In genomic region chr17:64331946-64332493, GRCh38 we compare ENCODE assay signal across 12 cellular contexts. TPM values are rescaled to one million over a fixed set of nuclear protein-coding genes. Genes with fewer than 3 reads are reported as not detected.
DNase-seq lines count a peak whose midpoint lies in the region; ATAC-seq and TF ChIP-seq lines count a peak whose summit lies in the region.
"Had no signal": no experiment of that assay in that cellular context is flagged by ENCODE, and none has a peak within 500 bp of the region (broad histone marks: within the 10 kb centered on the region; RNA-seq: fewer than 3 reads in every experiment).

No MANE protein-coding gene starts in this region.

- no peak overlapping the region for H3K4me3 Mint-ChIP-seq in dendritic cell treated with granulocyte-macrophage colony-stimulating factor and Interleukin-4, amounts not matched to agents 40 ng/mL and 50 ng/mL, for 4 days
- H3K4me3 Mint-ChIP-seq: activated naive CD8-positive, alpha-beta T cell had no signal

- no peaks in the 10 kb centered on the region for H3K9me3 Mint-ChIP-seq in dendritic cell treated with granulocyte-macrophage colony-stimulating factor and Interleukin-4, amounts not matched to agents 40 ng/mL and 50 ng/mL, for 4 days

- peaks cover 26% of the 10 kb centered on the region for H3K36me3 ChIP-seq in lower lobe of right lung
- no peaks in the 10 kb centered on the region for H3K36me3 ChIP-seq in uterus

- H3K27ac ChIP-seq in lower lobe of right lung (peak overlapping the region; percentile 79), uterus (peak overlapping the region; percentile 6 to 49)

- TF ChIP-seq POLR2A in uterus (IDR thresholded peaks at IDR 0.05) = no peak

- intact Hi-C loops in dendritic cell treated with granulocyte-macrophage colony-stimulating factor and Interleukin-4, amounts not matched to agents 40 ng/mL and 50 ng/mL, for 4 days (cut with micrococcal nuclease) = no loop called here
- intact Hi-C loops in lower lobe of right lung (cut with DNase I) = no loop called here
- intact Hi-C loops in uterus (cut with DNase I; ENCODE audit: low total_unique reads) = no loop called here

- H3K27me3 ChIP-seq in lower lobe of right lung (ENCODE audit: low read depth) = no peaks in the 10 kb centered on the region
- H3K27me3 ChIP-seq in uterus = no peaks in the 10 kb centered on the region

- H3K36me3 Mint-ChIP-seq in dendritic cell treated with granulocyte-macrophage colony-stimulating factor and Interleukin-4, amounts not matched to agents 40 ng/mL and 50 ng/mL, for 4 days (ENCODE audit: low read depth) = peaks cover 57% of the 10 kb centered on the region
- H3K36me3 Mint-ChIP-seq: activated naive CD8-positive, alpha-beta T cell had no signal

- H3K4me1 ChIP-seq in lower lobe of right lung (peaks cover 98% of the 10 kb centered on the region), uterus (peaks cover 0 to 14% of the 10 kb centered on the region in 2 donors)

- peak overlapping the region; percentile 81 for H3K27ac Mint-ChIP-seq in dendritic cell treated with granulocyte-macrophage colony-stimulating factor and Interleukin-4, amounts not matched to agents 40 ng/mL and 50 ng/mL, for 4 days
- H3K27ac Mint-ChIP-seq: activated naive CD8-positive, alpha-beta T cell had no signal

- H3K4me3 ChIP-seq in lower lobe of right lung (no peak overlapping the region), uterus (no peak overlapping the region)

- peak; percentile 87 for DNase-seq in NOMO-1 treated with DMSO at 0.1 percent for 48 hours (lab: John Stamatoyannopoulos, UW; ENCODE audit: unreplicated experiment)
- DNase-seq in lower lobe of right lung = peak; percentile 76
- DNase-seq in uterus = peak in 1 of 2 donors; percentile 58
- no peak for DNase-seq in activated CD4-positive, CD25-positive, alpha-beta regulatory T cell (lab: John Stamatoyannopoulos, UW)
- DNase-seq in COLO668 (lab: John Stamatoyannopoulos, UW; ENCODE audit: unreplicated experiment) = no peak
- DNase-seq: effector CD4-positive, alpha-beta T cell; NCI-H748 treated with DMSO at 0.1 percent for 48 hours; stimulated activated CD8-positive, alpha-beta memory T cell treated with anti-CD3 and anti-CD28 coated beads, Interleukin-4, amount 100 ng/mL, for 48 hours; T-helper 1 cell had no signal

- no peaks in the 10 kb centered on the region for H3K27me3 Mint-ChIP-seq in dendritic cell treated with granulocyte-macrophage colony-stimulating factor and Interleukin-4, amounts not matched to agents 40 ng/mL and 50 ng/mL, for 4 days
- H3K27me3 Mint-ChIP-seq: activated naive CD8-positive, alpha-beta T cell had no signal

- no peak for TF ChIP-seq CTCF in lower lobe of right lung (IDR thresholded peaks at IDR 0.05)
- TF ChIP-seq CTCF in uterus (IDR thresholded peaks at IDR 0.05) = no peak

- H3K9me3 ChIP-seq in lower lobe of right lung (no peaks in the 10 kb centered on the region), uterus (no peaks in the 10 kb centered on the region)

- ATAC-seq in lower lobe of right lung (peak; percentile 44 to 68), HG03342 (IDR thresholded peaks at IDR 0.05; ENCODE audit: unreplicated experiment) (no peak)

- H3K4me1 Mint-ChIP-seq in dendritic cell treated with granulocyte-macrophage colony-stimulating factor and Interleukin-4, amounts not matched to agents 40 ng/mL and 50 ng/mL, for 4 days (ENCODE audit: low read depth) = peaks cover 57% of the 10 kb centered on the region

RNA-seq across cellular contexts. Expression of gene PECAM1, which starts 58.6 kb away (rescaled TPM):
- total RNA-seq in lower lobe of right lung (679 TPM), uterus (100 to 1,000 TPM in 3 of 4 donors, 10 to 100 TPM in 1; 77.6 to 551 (median 190) TPM)

Comparison
In these comparisons a context has a peak if more than half of its experiments do, and no peak if none do; other contexts are left out.
1. DNase-seq: peak in NOMO-1 treated with DMSO at 0.1 percent for 48 hours (single experiment) and lower lobe of right lung (single experiment); none in activated CD4-positive, CD25-positive, alpha-beta regulatory T cell (0 of 4) and COLO668 (single experiment).